ENCODE assay signal across 7 cellular contexts in the genomic region with DNA sequence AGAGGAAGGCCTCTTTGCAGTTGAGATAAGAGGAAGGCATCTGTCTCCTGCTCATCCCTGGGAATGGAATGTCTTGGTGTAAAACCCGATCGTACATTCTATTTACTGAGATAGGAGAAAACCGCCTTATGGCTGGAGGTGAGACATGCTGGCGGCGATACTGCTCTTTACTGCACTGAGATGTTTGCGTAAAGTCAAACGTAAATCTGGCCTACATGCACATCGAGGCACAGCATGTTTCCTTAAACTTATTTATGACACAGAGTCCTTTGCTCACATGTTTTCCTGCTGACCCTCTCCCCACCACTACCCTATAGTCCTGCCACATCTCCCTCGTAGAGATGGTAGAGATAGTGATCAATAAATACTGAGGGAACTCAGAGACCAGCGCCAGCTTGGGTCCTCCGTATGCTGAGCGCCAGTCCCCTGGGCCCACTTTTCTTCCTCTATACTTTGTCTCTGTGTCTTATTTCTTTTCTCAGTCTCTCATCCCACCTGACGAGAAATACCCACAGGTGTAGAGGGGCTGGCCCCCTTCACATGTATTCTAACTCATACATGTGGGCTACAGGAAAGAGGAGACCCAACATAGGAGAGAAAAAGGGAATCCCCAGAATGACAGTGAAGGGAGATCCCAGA. TPM values are rescaled to one million over a fixed set of nuclear protein-coding genes. Genes with fewer than 3 reads are reported as not detected.
DNase-seq lines count a peak whose midpoint lies in the region; ATAC-seq and TF ChIP-seq lines count a peak whose summit lies in the region.
"Not testable (repeated sequence)": the region's sequence is repeated elsewhere in the genome, so short reads cannot be mapped to it uniquely, and the experiment has no call there.

No MANE protein-coding gene starts in this region.

- intact Hi-C loops in CD8-positive, alpha-beta T cell (cut with DNase I, micrococcal nuclease); colonic mucosa (cut with DNase I); natural killer cell (cut with micrococcal nuclease); spleen (cut with DNase I; ENCODE audit: low total_unique reads): not testable (repeated sequence)

- not testable (repeated sequence) for H3K9me3 ChIP-seq in CD8-positive, alpha-beta T cell (ENCODE audit: low read length); colonic mucosa; right atrium auricular region; spleen

- POLR2A ChIA-PET in CD8-positive, alpha-beta T cell (lab: Charles Lee), result interaction anchor here (6.1 kb wide), 1 partner anchor 10 kb away, joined by 63 read pairs; a partner anchor contains a TSS

- peaks cover 53% of the 10 kb centered on the region for H3K36me3 Mint-ChIP-seq in CD8-positive, alpha-beta T cell
- peaks cover 65% of the 10 kb centered on the region for H3K36me3 Mint-ChIP-seq in activated naive CD4-positive, alpha-beta T cell treated with anti-CD3 and anti-CD28 coated beads, Interleukin-2, amount 10 ng/mL, durations not matched to agents 7 days and 5 days
- peaks cover 25% of the 10 kb centered on the region for H3K36me3 Mint-ChIP-seq in natural killer cell

- peaks cover 84% of the 10 kb centered on the region for H3K4me1 Mint-ChIP-seq in CD8-positive, alpha-beta T cell (ENCODE audit: low read depth)
- H3K4me1 Mint-ChIP-seq in activated naive CD4-positive, alpha-beta T cell treated with anti-CD3 and anti-CD28 coated beads, Interleukin-2, amount 10 ng/mL, durations not matched to agents 7 days and 5 days, result peaks cover 91% of the 10 kb centered on the region
- H3K4me1 Mint-ChIP-seq in natural killer cell, result peaks cover 80 to 84% of the 10 kb centered on the region in 2 donors

- TF ChIP-seq POLR2A in spleen (IDR thresholded peaks at IDR 0.05), result not testable (repeated sequence)

- H3K36me3 ChIP-seq in CD8-positive, alpha-beta T cell (ENCODE audit: insufficient read depth, low read length), result peaks cover 15% of the 10 kb centered on the region
- H3K36me3 ChIP-seq in colonic mucosa, result not testable (repeated sequence)
- H3K36me3 ChIP-seq in right atrium auricular region (peaks cover 31% of the 10 kb centered on the region), spleen (peaks cover 0 to 73% (median 24%) of the 10 kb centered on the region in 6 donors)

- not testable (repeated sequence) for H3K9ac ChIP-seq in colonic mucosa (ENCODE audit: low read depth in 2 of 2, low read length in 2 of 2)

- ATAC-seq in CD8-positive, alpha-beta T cell; natural killer cell: not testable (repeated sequence)

- H3K27me3 Mint-ChIP-seq in CD8-positive, alpha-beta T cell (ENCODE audit: low read depth); activated naive CD4-positive, alpha-beta T cell treated with anti-CD3 and anti-CD28 coated beads, Interleukin-2, amount 10 ng/mL, durations not matched to agents 7 days and 5 days; natural killer cell (ENCODE audit: low read depth in 2 of 2): not testable (repeated sequence)

- 82 to 90% (median 88%) methylated on average over 13 of the region's 13 CpGs for WGBS in spleen, 5 donors

- peak overlapping the region; percentile 40 for H3K4me3 Mint-ChIP-seq in CD8-positive, alpha-beta T cell
- H3K4me3 Mint-ChIP-seq in activated naive CD4-positive, alpha-beta T cell treated with anti-CD3 and anti-CD28 coated beads, Interleukin-2, amount 10 ng/mL, durations not matched to agents 7 days and 5 days; natural killer cell: not testable (repeated sequence)

- H3K4me1 ChIP-seq in CD8-positive, alpha-beta T cell (ENCODE audit: insufficient read depth, low read length), result peaks cover 82% of the 10 kb centered on the region
- H3K4me1 ChIP-seq in colonic mucosa, result peaks cover 29% of the 10 kb centered on the region
- peaks cover 0 to 50% of the 10 kb centered on the region in 2 donors for H3K4me1 ChIP-seq in right atrium auricular region
- peaks cover 22 to 91% (median 72%) of the 10 kb centered on the region in 6 donors for H3K4me1 ChIP-seq in spleen

- DNase-seq in CD8-positive, alpha-beta T cell; activated naive CD4-positive, alpha-beta T cell treated with anti-CD3 and anti-CD28 coated beads, Interleukin-2, amount 10 ng/mL, durations not matched to agents 7 days and 5 days; colonic mucosa; natural killer cell; spleen: not testable (repeated sequence)
- DNase-seq in right atrium auricular region (ENCODE audit: low spot score), result peak; percentile 55

- not testable (repeated sequence) for H3K27ac ChIP-seq in CD8-positive, alpha-beta T cell (ENCODE audit: low read depth, low read length)
- peak overlapping the region; percentile 79 for H3K27ac ChIP-seq in VCaP
- peak overlapping the region; percentile 58 for H3K27ac ChIP-seq in colonic mucosa
- peak overlapping the region; percentile 43 to 91 for H3K27ac ChIP-seq in right atrium auricular region
- peak overlapping the region in 5 of 8 donors; percentile 44 to 89 (median 75) for H3K27ac ChIP-seq in spleen

- H3K27me3 ChIP-seq in CD8-positive, alpha-beta T cell (ENCODE audit: insufficient read depth, low read length); colonic mucosa; right atrium auricular region; spleen (replicated peaks in 1 of 7): not testable (repeated sequence)

- H3K9me3 Mint-ChIP-seq in CD8-positive, alpha-beta T cell; activated naive CD4-positive, alpha-beta T cell treated with anti-CD3 and anti-CD28 coated beads, Interleukin-2, amount 10 ng/mL, durations not matched to agents 7 days and 5 days; natural killer cell: not testable (repeated sequence)

- TF ChIP-seq CTCF in CD8-positive, alpha-beta T cell (IDR thresholded peaks at IDR 0.05); VCaP (conservative IDR thresholded peaks at IDR 0.05); colonic mucosa (IDR thresholded peaks at IDR 0.05); right atrium auricular region (IDR thresholded peaks at IDR 0.05); natural killer cell (IDR thresholded peaks at IDR 0.05); spleen (IDR thresholded peaks at IDR 0.05 in 8 of 11, conservative IDR thresholded peaks at IDR 0.05 in 3 of 11): not testable (repeated sequence)

- H3K4me3 ChIP-seq in CD8-positive, alpha-beta T cell (ENCODE audit: low read depth, low read length); colonic mucosa; right atrium auricular region; spleen: not testable (repeated sequence)

- CTCF ChIA-PET in CD8-positive, alpha-beta T cell (lab: Charles Lee), result interaction anchor here (1.4 to 12.5 kb wide), 2 partner anchors 11 to 28 kb away, joined by 5 to 154 read pairs; a partner anchor contains a TSS
- CTCF ChIA-PET in activated naive CD4-positive, alpha-beta T cell treated with anti-CD3 and anti-CD28 coated beads, Interleukin-2, amount 10 ng/mL, durations not matched to agents 7 days and 5 days (lab: Charles Lee), result interaction anchor here (0.8 to 4.3 kb wide), 7 partner anchors 9 to 30 kb away, joined by 3 to 40 read pairs (median 5); a partner anchor contains a TSS

- H3K27ac Mint-ChIP-seq in CD8-positive, alpha-beta T cell, result peak overlapping the region; percentile 80
- H3K27ac Mint-ChIP-seq in activated naive CD4-positive, alpha-beta T cell treated with anti-CD3 and anti-CD28 coated beads, Interleukin-2, amount 10 ng/mL, durations not matched to agents 7 days and 5 days, result peak overlapping the region; percentile 76
- H3K27ac Mint-ChIP-seq in natural killer cell, result peak overlapping the region; percentile 81 to 94

RNA-seq across cellular contexts. Expression of a gene that starts 10.9 kb away (rescaled TPM):
- total RNA-seq in CD8-positive, alpha-beta T cell, result 10 to 100 TPM; 17.9 to 19.5 TPM
- 10 to 100 TPM; 52.8 to 89.6 TPM for total RNA-seq in colonic mucosa
- total RNA-seq in right atrium auricular region, result 100 to 1,000 TPM; 151 to 173 TPM
- total RNA-seq in natural killer cell, result 100 to 1,000 TPM in 1 of 3 donors, 10 to 100 TPM in 2; 59.2 to 102 (median 62.5) TPM
- total RNA-seq in spleen, result 100 to 1,000 TPM in 2 of 7 donors, 10 to 100 TPM in 5; 59.3 to 130 (median 68.7) TPM
- polyA plus RNA-seq in spleen, result 100 to 1,000 TPM in 2 of 3 donors, 10 to 100 TPM in 1; 85.2 to 149 (median 108) TPM
